ENCODE assay signal across 9 cellular contexts in the genomic region with DNA sequence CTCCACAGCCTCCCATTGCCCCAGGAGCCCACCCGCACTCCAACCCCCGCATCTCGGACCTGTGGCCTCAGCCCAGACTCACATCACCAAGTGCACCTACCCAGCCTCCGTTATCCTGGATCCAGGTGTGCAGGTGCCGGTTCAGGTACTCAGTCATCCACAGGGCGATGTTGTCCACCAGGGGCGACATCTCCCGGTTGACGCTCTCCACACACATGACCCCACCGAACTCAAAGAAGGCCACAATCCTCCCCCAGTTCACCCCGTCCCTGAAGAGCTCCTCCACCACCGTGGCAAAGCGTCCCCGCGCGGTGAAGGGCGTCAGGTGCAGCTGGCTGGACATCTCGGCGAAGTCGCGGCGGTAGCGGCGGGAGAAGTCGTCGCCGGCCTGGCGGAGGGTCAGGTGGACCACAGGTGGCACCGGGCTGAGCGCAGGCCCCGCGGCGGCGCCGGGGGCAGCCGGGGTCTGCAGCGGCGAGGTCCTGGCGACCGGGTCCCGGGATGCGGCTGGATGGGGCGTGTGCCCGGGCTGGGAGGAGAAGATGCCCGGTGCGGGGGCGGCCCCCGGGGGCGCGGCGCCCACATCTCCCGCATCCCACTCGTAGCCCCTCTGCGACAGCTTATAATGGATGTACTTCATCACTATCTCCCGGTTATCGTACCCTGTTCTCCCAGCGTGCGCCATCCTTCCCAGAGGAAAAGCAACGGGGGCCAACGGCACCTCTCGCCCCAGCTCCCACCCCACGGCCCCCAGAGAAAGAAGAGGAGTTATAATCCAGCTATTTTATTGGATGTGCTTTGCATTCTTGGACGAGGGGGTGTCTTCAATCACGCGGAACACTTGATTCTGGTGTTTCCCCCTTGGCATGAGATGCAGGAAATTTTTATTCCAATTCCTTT. TPM values are rescaled to one million over a fixed set of nuclear protein-coding genes. Genes with fewer than 3 reads are reported as not detected.
DNase-seq lines count a peak whose midpoint lies in the region; ATAC-seq and TF ChIP-seq lines count a peak whose summit lies in the region.
"Had no signal": no experiment of that assay in that cellular context is flagged by ENCODE, and none has a peak within 500 bp of the region (broad histone marks: within the 10 kb centered on the region; RNA-seq: fewer than 3 reads in every experiment).

No MANE protein-coding gene starts in this region.

- DNase-seq in NCI-H1694 treated with DMSO at 0.1 percent for 48 hours (lab: John Stamatoyannopoulos, UW) = peak; percentile 14
- no peak for DNase-seq in NCI-H1694 (lab: John Stamatoyannopoulos, UW)
- peak; percentile 96 for DNase-seq in NCI-H510A (lab: John Stamatoyannopoulos, UW)
- DNase-seq in activated CD8-positive, alpha-beta memory T cell treated with anti-CD3 and anti-CD28 coated beads for 24 hours = peak; percentile 89
- peak; percentile 94 for DNase-seq in endodermal cell
- DNase-seq in myocyte (ENCODE audit: low read depth) = peak; percentile 13
- DNase-seq in stimulated activated CD8-positive, alpha-beta memory T cell treated with anti-CD3 and anti-CD28 coated beads, Interleukin-7, amount 100 ng/mL, for 48 hours (ENCODE audit: extremely low read depth in 1 of 2, low read depth in 1 of 2) = peak; percentile 65 to 82

- peak overlapping the region; percentile 70 for H3K4me3 Mint-ChIP-seq in endodermal cell

- H3K9ac ChIP-seq in endodermal cell (ENCODE audit: extremely low read depth, low read length, poor library complexity, severe bottlenecking) = no peak overlapping the region

- peaks cover 16% of the 10 kb centered on the region for H3K4me1 Mint-ChIP-seq in endodermal cell

- H3K4me3 ChIP-seq in endodermal cell (ENCODE audit: low read length) = peak overlapping the region; percentile 86

- peaks cover 4% of the 10 kb centered on the region for H3K4me1 ChIP-seq in endodermal cell (ENCODE audit: control insufficient read depth, insufficient read depth, low read length)

- no peaks in the 10 kb centered on the region for H3K36me3 Mint-ChIP-seq in endodermal cell (ENCODE audit: low read depth)

- H3K9me3 Mint-ChIP-seq in endodermal cell = no peaks in the 10 kb centered on the region

- no peaks in the 10 kb centered on the region for H3K9me3 ChIP-seq in endodermal cell (ENCODE audit: control insufficient read depth, low read length)

- no peaks in the 10 kb centered on the region for H3K36me3 ChIP-seq in endodermal cell (ENCODE audit: control insufficient read depth, insufficient read depth, low read length)

- WGBS in endodermal cell (ENCODE audit: insufficient coverage in 1 of 2, insufficient read length in 1 of 2), 2 experiments = 8 to 35% methylated on average over 12 to 65 of the region's 65 CpGs

- peak; percentile 41 for ATAC-seq in HG02884 (IDR thresholded peaks at IDR 0.05; ENCODE audit: unreplicated experiment)

- TF ChIP-seq CTCF in endodermal cell (conservative IDR thresholded peaks at IDR 0.05) = peak; percentile 86

- H3K27ac Mint-ChIP-seq in endodermal cell = no peak overlapping the region

- H3K27ac ChIP-seq in endodermal cell (ENCODE audit: low read depth, low read length) = no peak overlapping the region
- H3K27ac ChIP-seq: C4-2B had no signal

- H3K27me3 Mint-ChIP-seq in endodermal cell (ENCODE audit: insufficient read depth) = peaks cover 54% of the 10 kb centered on the region

- H3K27me3 ChIP-seq in endodermal cell (ENCODE audit: control insufficient read depth, insufficient read depth, low read length, poor library complexity, severe bottlenecking) = peaks cover 59% of the 10 kb centered on the region

RNA-seq across cellular contexts. Expression of a gene that starts 1.3 kb away (rescaled TPM):
- 1 to 10 TPM; 1.4 to 2.3 TPM for total RNA-seq in endodermal cell
- polyA plus RNA-seq in endodermal cell (2013, experiment 1 of 2) = 6.3 TPM
- polyA plus RNA-seq in endodermal cell (2013, experiment 2 of 2) = 5.0 TPM
- total RNA-seq in myocyte = 2.2 and 4.2 TPM in 2 replicates
- polyA plus RNA-seq in myocyte (2012) = 1.7 TPM

RNA-seq across cellular contexts. Expression of a gene that starts 48.8 kb away (rescaled TPM):
- total RNA-seq in endodermal cell = 10 to 100 TPM; 39.3 to 51.0 TPM
- polyA plus RNA-seq in endodermal cell (2013, experiment 1 of 2) = 35.0 TPM
- polyA plus RNA-seq in endodermal cell (2013, experiment 2 of 2) = 33.0 TPM
- 32.8 and 42.3 TPM in 2 replicates for total RNA-seq in myocyte
- 33.2 TPM for polyA plus RNA-seq in myocyte (2012)
